28 cellular contexts compared by ENCODE assay signal in genomic region chr1:232859216-232859615, GRCh38.
"Had no signal": no experiment of that assay in that cellular context is flagged by ENCODE, and none has a peak within 500 bp of the region (broad histone marks: within the 10 kb centered on the region; RNA-seq: fewer than 3 reads in every experiment).

No MANE protein-coding gene starts in this region.

- H3K4me1 ChIP-seq: parathyroid adenoma, psoas muscle, right lobe of liver, sigmoid colon, stomach, thyroid gland, tibial nerve, uterus had no signal

- H3K27ac ChIP-seq: neural progenitor cell, ovary, parathyroid adenoma, psoas muscle, right lobe of liver, sigmoid colon, stomach, thoracic aorta, thyroid gland, tibial nerve, upper lobe of right lung, uterus had no signal

- H3K27me3 ChIP-seq: neural progenitor cell, ovary, right lobe of liver, sigmoid colon, stomach, thyroid gland, tibial nerve, upper lobe of right lung, uterus had no signal

- H3K36me3 ChIP-seq: neural progenitor cell, ovary, right lobe of liver, sigmoid colon, stomach, thoracic aorta, thyroid gland, tibial nerve, upper lobe of right lung, uterus had no signal

- H3K36me3 Mint-ChIP-seq: naive thymus-derived CD8-positive, alpha-beta T cell; natural killer cell treated with Interleukin-12 subunit alpha and Interleukin-12 subunit beta and Interleukin-15 and Interleukin-18, amount 100 ng/mL, for 72 hours; neural progenitor cell; stimulated activated effector memory CD8-positive, alpha-beta T cell treated with anti-CD3 and anti-CD28 coated beads, Interleukin-12 subunit alpha, Interleukin-12 subunit beta, amount 100 ng/mL, for 72 hours; stimulated activated naive B cell treated with anti-CD40 and anti-IgM and Interleukin-4, amounts not matched to agents 10 μg/mL and 1 μg/mL and 100 μg/mL, for 72 hours had no signal

- H3K27ac Mint-ChIP-seq: naive thymus-derived CD8-positive, alpha-beta T cell; natural killer cell treated with Interleukin-12 subunit alpha and Interleukin-12 subunit beta and Interleukin-15 and Interleukin-18, amount 100 ng/mL, for 72 hours; neural progenitor cell; progenitor cell of endocrine pancreas; stimulated activated effector memory CD8-positive, alpha-beta T cell treated with anti-CD3 and anti-CD28 coated beads, Interleukin-12 subunit alpha, Interleukin-12 subunit beta, amount 100 ng/mL, for 72 hours; stimulated activated naive B cell treated with anti-CD40 and anti-IgM and Interleukin-4, amounts not matched to agents 10 μg/mL and 1 μg/mL and 100 μg/mL, for 72 hours; stimulated activated naive CD8-positive, alpha-beta T cell treated with anti-CD3 and anti-CD28 coated beads, Interleukin-15, Interleukin-2, amounts not matched to agents 100 ng/mL and 50 ng/mL, for 24 hours had no signal

- H3K4me1 Mint-ChIP-seq: stimulated activated effector memory CD8-positive, alpha-beta T cell treated with anti-CD3 and anti-CD28 coated beads, Interleukin-12 subunit alpha, Interleukin-12 subunit beta, amount 100 ng/mL, for 72 hours had no signal

- H3K4me3 ChIP-seq: neural progenitor cell, ovary, psoas muscle, right lobe of liver, sigmoid colon, stomach, thoracic aorta, thyroid gland, tibial nerve, upper lobe of right lung, uterus had no signal

- ATAC-seq: naive thymus-derived CD8-positive, alpha-beta T cell; natural killer cell treated with Interleukin-12 subunit alpha and Interleukin-12 subunit beta and Interleukin-15 and Interleukin-18, amount 100 ng/mL, for 72 hours; psoas muscle; right cardiac atrium; right lobe of liver; stimulated activated effector memory CD8-positive, alpha-beta T cell treated with anti-CD3 and anti-CD28 coated beads, Interleukin-12 subunit alpha, Interleukin-12 subunit beta, amount 100 ng/mL, for 72 hours; stimulated activated naive B cell treated with anti-CD40 and anti-IgM and Interleukin-4, amounts not matched to agents 10 μg/mL and 1 μg/mL and 100 μg/mL, for 72 hours; upper lobe of right lung had no signal

- H3K9ac ChIP-seq: neural progenitor cell, parathyroid adenoma had no signal

- H3K4me2 ChIP-seq: neural progenitor cell had no signal

- H3K9me3 ChIP-seq: ovary, psoas muscle, right lobe of liver, sigmoid colon, stomach, thoracic aorta, thyroid gland, tibial nerve, upper lobe of right lung, uterus had no signal

- H3K4me3 Mint-ChIP-seq: naive thymus-derived CD8-positive, alpha-beta T cell; natural killer cell treated with Interleukin-12 subunit alpha and Interleukin-12 subunit beta and Interleukin-15 and Interleukin-18, amount 100 ng/mL, for 72 hours; neural progenitor cell; stimulated activated effector memory CD8-positive, alpha-beta T cell treated with anti-CD3 and anti-CD28 coated beads, Interleukin-12 subunit alpha, Interleukin-12 subunit beta, amount 100 ng/mL, for 72 hours; stimulated activated naive B cell treated with anti-CD40 and anti-IgM and Interleukin-4, amounts not matched to agents 10 μg/mL and 1 μg/mL and 100 μg/mL, for 72 hours; stimulated activated naive CD8-positive, alpha-beta T cell treated with anti-CD3 and anti-CD28 coated beads, Interleukin-15, Interleukin-2, amounts not matched to agents 100 ng/mL and 50 ng/mL, for 24 hours had no signal

- H3K79me2 ChIP-seq: parathyroid adenoma had no signal

- H2AFZ ChIP-seq: neural progenitor cell, parathyroid adenoma had no signal

- H3K27me3 Mint-ChIP-seq: stimulated activated naive B cell treated with anti-CD40 and anti-IgM and Interleukin-4, amounts not matched to agents 10 μg/mL and 1 μg/mL and 100 μg/mL, for 72 hours; stimulated activated naive CD8-positive, alpha-beta T cell treated with anti-CD3 and anti-CD28 coated beads, Interleukin-15, Interleukin-2, amounts not matched to agents 100 ng/mL and 50 ng/mL, for 24 hours had no signal

- DNase-seq: naive thymus-derived CD8-positive, alpha-beta T cell; occipital lobe; ovary; posterior cingulate gyrus; psoas muscle; right cardiac atrium; right lobe of liver; sigmoid colon; small intestine; stimulated activated CD4-positive, alpha-beta T cell treated with anti-CD3 and anti-CD28 coated beads, Interleukin-15, amount 100 ng/mL, for 24 hours; stimulated activated CD4-positive, alpha-beta T cell treated with anti-CD3 and anti-CD28 coated beads, Interleukin-2, amount 100 ng/mL, for 24 hours; stimulated activated CD4-positive, alpha-beta T cell treated with anti-CD3 and anti-CD28 coated beads, Interleukin-2, amount 100 ng/mL, for 48 hours; stimulated activated CD4-positive, alpha-beta T cell treated with anti-CD3 and anti-CD28 coated beads, Interleukin-4, amount 100 ng/mL, for 24 hours; stimulated activated naive B cell treated with anti-CD40 and anti-IgM and Interleukin-4, amounts not matched to agents 10 μg/mL and 1 μg/mL and 100 μg/mL, for 72 hours; stimulated activated naive CD4-positive, alpha-beta T cell treated with Interleukin-2 at 50 U/mL for 16 hours; stomach; thyroid gland; trophoblast cell; upper lobe of right lung; uterus had no signal
